Comparison of ENCODE assay signal across 8 cellular contexts in the genomic region with DNA sequence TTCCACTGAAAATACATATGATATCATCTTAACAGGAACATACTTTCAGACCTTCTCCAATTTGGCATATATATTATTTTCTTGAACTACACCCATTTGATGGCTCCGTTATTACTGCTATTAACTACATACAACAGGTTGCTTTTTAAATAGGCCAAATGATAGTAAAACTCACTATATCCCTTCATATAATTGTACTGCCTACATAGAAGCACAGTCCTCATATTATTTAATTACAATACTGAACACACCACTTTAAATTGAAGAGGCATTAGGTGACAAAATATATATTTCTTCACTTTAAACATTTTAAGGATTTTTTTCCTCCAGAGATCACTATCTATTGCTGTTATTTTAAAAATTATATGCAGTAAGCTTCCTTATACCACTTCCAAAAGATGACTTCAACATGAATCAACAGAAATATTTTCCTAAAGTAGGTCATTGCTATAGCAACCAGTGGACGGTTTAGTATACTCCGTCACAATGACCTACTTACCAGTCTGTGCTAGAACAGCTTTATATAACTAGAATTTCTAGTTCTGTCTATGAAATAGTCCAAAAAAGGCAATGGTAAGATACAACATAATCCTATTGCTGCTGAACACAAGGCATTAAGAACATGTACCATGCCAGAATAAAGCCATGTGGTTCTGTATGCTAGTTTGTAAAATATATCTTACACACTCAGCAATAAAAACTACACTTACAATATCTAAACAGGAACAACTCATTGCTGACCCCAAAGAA. TPM values are rescaled to one million over a fixed set of nuclear protein-coding genes. Genes with fewer than 3 reads are reported as not detected.
DNase-seq lines count a peak whose midpoint lies in the region; ATAC-seq and TF ChIP-seq lines count a peak whose summit lies in the region.

No MANE protein-coding gene starts in this region.

- intact Hi-C loops in CD4-positive, alpha-beta memory T cell (cut with micrococcal nuclease), result loop anchor here (1.0 to 5.0 kb wide), 2 partner anchors 66 to 70 kb away; partner anchors contain the start of genes CRY1 and TMEM263
- intact Hi-C loops in ascending aorta (cut with DNase I), result loop anchor here (2.0 kb wide), 2 partner anchors 39 to 65 kb away; partner anchors contain the start of gene CRY1
- intact Hi-C loops in left ventricle myocardium superior (cut with micrococcal nuclease), result no loop called here

- H3K4me3 Mint-ChIP-seq in CD4-positive, alpha-beta memory T cell, result peak overlapping the region; percentile 26 to 85 (median 74)

- in situ Hi-C loops in GM13976 (cut with MboI; ENCODE audit: low sequenced_read_pairs, unreplicated experiment), result no loop called here

- peak; percentile 94 for ATAC-seq in left ventricle myocardium superior
- ATAC-seq in GM21515 (IDR thresholded peaks at IDR 0.05; ENCODE audit: unreplicated experiment), result no peak

- H3K27ac Mint-ChIP-seq in CD4-positive, alpha-beta memory T cell, result peak overlapping the region; percentile 95 to 100 (median 99)

- no peaks in the 10 kb centered on the region for H3K9me3 Mint-ChIP-seq in CD4-positive, alpha-beta memory T cell

- CTCF ChIA-PET in CD4-positive, alpha-beta memory T cell (lab: Charles Lee; ENCODE audit: partially characterized antibody), result no interaction called here

- H3K27ac ChIP-seq in CD4-positive, alpha-beta memory T cell (ENCODE audit: low read depth, low read length), result peak overlapping the region; percentile 91
- peak overlapping the region; percentile 54 to 74 for H3K27ac ChIP-seq in ascending aorta

- POLR2A ChIA-PET in CD4-positive, alpha-beta memory T cell (lab: Charles Lee; ENCODE audit: partially characterized antibody), result interaction anchor here (0.6 to 1.1 kb wide), 5 partner anchors 14 to 345 kb away, joined by 3 to 17 read pairs (median 6); partner anchors contain the start of genes CRY1 and TMEM263

- no peaks in the 10 kb centered on the region for H3K27me3 Mint-ChIP-seq in CD4-positive, alpha-beta memory T cell

- no peaks in the 10 kb centered on the region for H3K36me3 Mint-ChIP-seq in CD4-positive, alpha-beta memory T cell

- no peak overlapping the region for H3K4me3 ChIP-seq in CD4-positive, alpha-beta memory T cell (ENCODE audit: low read length in 2 of 2)
- H3K4me3 ChIP-seq in ascending aorta, result peak overlapping the region in 1 of 2 donors; percentile 14
- no peak overlapping the region for H3K4me3 ChIP-seq in skeletal muscle cell (ENCODE audit: low read depth, low read length)

- H3K36me3 ChIP-seq in CD4-positive, alpha-beta memory T cell (ENCODE audit: insufficient read depth, low read length), result no peaks in the 10 kb centered on the region
- no peaks in the 10 kb centered on the region for H3K36me3 ChIP-seq in ascending aorta

- H3K4me1 Mint-ChIP-seq in CD4-positive, alpha-beta memory T cell, result peaks cover 48 to 80% (median 66%) of the 10 kb centered on the region in 4 donors

- H3K9me3 ChIP-seq in CD4-positive, alpha-beta memory T cell (ENCODE audit: control insufficient read depth in 1 of 2, low read length in 2 of 2), result no peaks in the 10 kb centered on the region
- no peaks in the 10 kb centered on the region for H3K9me3 ChIP-seq in ascending aorta

- no peaks in the 10 kb centered on the region for H3K27me3 ChIP-seq in CD4-positive, alpha-beta memory T cell (ENCODE audit: insufficient read depth, low read length)
- H3K27me3 ChIP-seq in ascending aorta, result no peaks in the 10 kb centered on the region

- peak; percentile 66 to 90 (median 82) for DNase-seq in CD4-positive, alpha-beta memory T cell
- peak; percentile 59 for DNase-seq in LoVo (ENCODE audit: low spot score)
- no peak for DNase-seq in ascending aorta (ENCODE audit: low spot score in 2 of 2)
- DNase-seq in left ventricle myocardium superior, result no peak
- DNase-seq in skeletal muscle cell (ENCODE audit: low read depth), result peak; percentile 93
- no peak for DNase-seq in GM13976 (ENCODE audit: low spot score)
- no peak for DNase-seq in NCI-H2107 treated with DMSO at 0.1 percent for 48 hours (lab: John Stamatoyannopoulos, UW; ENCODE audit: unreplicated experiment)

- peaks cover 74% of the 10 kb centered on the region for H3K4me1 ChIP-seq in CD4-positive, alpha-beta memory T cell (ENCODE audit: insufficient read depth, low read length)
- H3K4me1 ChIP-seq in ascending aorta, result peaks cover 0 to 20% of the 10 kb centered on the region in 2 donors

- TF ChIP-seq CTCF in ascending aorta (IDR thresholded peaks at IDR 0.05) (no peak), GM13976 (IDR thresholded peaks at IDR 0.05; ENCODE audit: borderline replicate concordance, control extremely low read depth, extremely low read depth, insufficient read depth, missing control alignments) (no peak)

RNA-seq across cellular contexts. Expression of gene MTERF2, which starts 40.5 kb away (rescaled TPM):
- 10 to 100 TPM; 12.0 TPM for total RNA-seq in CD4-positive, alpha-beta memory T cell
- 1 to 10 TPM; 5.6 to 8.5 TPM for polyA plus RNA-seq in CD4-positive, alpha-beta memory T cell
- total RNA-seq in ascending aorta, result 3.1 TPM
- 36.8 TPM for total RNA-seq in left ventricle myocardium superior

Comparison
In these comparisons a context has a peak if more than half of its experiments do, and no peak if none do; other contexts are left out.
1. DNase-seq: peak in CD4-positive, alpha-beta memory T cell (5 of 5), LoVo (single experiment) and skeletal muscle cell (single experiment); none in ascending aorta (0 of 2), left ventricle myocardium superior (single experiment), GM13976 (single experiment) and NCI-H2107 treated with DMSO at 0.1 percent for 48 hours (single experiment).